ENCODE assay signal across 18 cellular contexts in the genomic region with DNA sequence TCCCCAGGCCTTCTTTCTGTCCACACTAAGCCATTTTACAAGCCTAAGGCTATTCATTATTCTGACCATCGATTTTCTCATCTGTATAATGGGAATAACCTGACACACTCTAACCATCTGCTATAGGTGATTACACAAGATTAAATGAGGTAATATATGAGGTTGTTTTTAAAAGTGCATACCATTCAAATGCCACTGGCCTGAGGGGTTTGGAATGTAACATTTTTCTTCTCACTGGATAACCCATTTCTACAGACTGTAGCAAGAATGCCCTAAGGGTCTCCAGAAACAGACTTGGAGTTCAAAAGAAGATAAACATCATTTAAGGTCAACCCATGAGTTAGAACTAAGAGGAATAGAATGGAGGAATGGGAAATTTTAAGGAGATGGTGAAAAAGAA.
"Had no signal": no experiment of that assay in that cellular context is flagged by ENCODE, and none has a peak within 500 bp of the region (broad histone marks: within the 10 kb centered on the region; RNA-seq: fewer than 3 reads in every experiment).

No MANE protein-coding gene starts in this region.

- H3K36me3 ChIP-seq: cardiac muscle cell, heart right ventricle, lower lobe of right lung, tibial nerve had no signal

- H3K27ac ChIP-seq: cardiac muscle cell, dorsolateral prefrontal cortex, heart right ventricle, lower lobe of right lung, parathyroid adenoma, tibial nerve had no signal

- H3K4me3 ChIP-seq: cardiac muscle cell, dorsolateral prefrontal cortex, heart right ventricle, lower lobe of right lung, mucosa of descending colon, tibial nerve had no signal

- H3K27me3 ChIP-seq: cardiac muscle cell, tibial nerve had no signal

- H3K9ac ChIP-seq: parathyroid adenoma had no signal

- H3K36me3 Mint-ChIP-seq: activated naive CD4-positive, alpha-beta T cell treated with anti-CD3 and anti-CD28 coated beads, Interleukin-2, amount 10 ng/mL, durations not matched to agents 7 days and 5 days; naive thymus-derived CD8-positive, alpha-beta T cell; WTC11 had no signal

- H2AFZ ChIP-seq: parathyroid adenoma had no signal

- H3K4me3 Mint-ChIP-seq: activated CD4-positive, alpha-beta memory T cell treated with anti-CD3 and anti-CD28 coated beads, Interleukin-2, amount 10 ng/mL, durations not matched to agents 7 days and 5 days; activated naive CD4-positive, alpha-beta T cell treated with anti-CD3 and anti-CD28 coated beads, Interleukin-2, amount 10 ng/mL, durations not matched to agents 7 days and 5 days; activated T-cell treated with anti-CD3 and anti-CD28 coated beads, Interleukin-2, amount 50 U/mL, for 24 hours; naive thymus-derived CD8-positive, alpha-beta T cell; WTC11 had no signal

- DNase-seq: activated CD4-positive, alpha-beta memory T cell treated with anti-CD3 and anti-CD28 coated beads, Interleukin-2, amount 10 ng/mL, durations not matched to agents 7 days and 5 days; activated CD4-positive, alpha-beta T cell treated with anti-CD3 and anti-CD28 coated beads for 4 hours; activated naive CD4-positive, alpha-beta T cell treated with anti-CD3 and anti-CD28 coated beads, Interleukin-2, amount 10 ng/mL, durations not matched to agents 7 days and 5 days; activated T-cell treated with anti-CD3 and anti-CD28 coated beads, Interleukin-2, amount 50 U/mL, for 24 hours; dorsolateral prefrontal cortex; heart right ventricle; left colon; lower lobe of right lung; mucosa of descending colon; naive thymus-derived CD8-positive, alpha-beta T cell; retina; stimulated activated CD4-positive, alpha-beta T cell treated with anti-CD3 and anti-CD28 coated beads, Interleukin-2, amount 100 ng/mL, for 48 hours; stimulated activated naive CD4-positive, alpha-beta T cell; T-helper 2 cell had no signal

- ATAC-seq: heart right ventricle; left colon; lower lobe of right lung; mucosa of descending colon; naive thymus-derived CD8-positive, alpha-beta T cell had no signal

- H3K9me3 Mint-ChIP-seq: activated CD4-positive, alpha-beta memory T cell treated with anti-CD3 and anti-CD28 coated beads, Interleukin-2, amount 10 ng/mL, durations not matched to agents 7 days and 5 days; activated naive CD4-positive, alpha-beta T cell treated with anti-CD3 and anti-CD28 coated beads, Interleukin-2, amount 10 ng/mL, durations not matched to agents 7 days and 5 days; activated T-cell treated with anti-CD3 and anti-CD28 coated beads, Interleukin-2, amount 50 U/mL, for 24 hours; WTC11 had no signal

- H3K4me1 ChIP-seq: heart right ventricle, lower lobe of right lung, parathyroid adenoma, tibial nerve had no signal

- H3K27ac Mint-ChIP-seq: activated CD4-positive, alpha-beta memory T cell treated with anti-CD3 and anti-CD28 coated beads, Interleukin-2, amount 10 ng/mL, durations not matched to agents 7 days and 5 days; activated naive CD4-positive, alpha-beta T cell treated with anti-CD3 and anti-CD28 coated beads, Interleukin-2, amount 10 ng/mL, durations not matched to agents 7 days and 5 days; activated T-cell treated with anti-CD3 and anti-CD28 coated beads, Interleukin-2, amount 50 U/mL, for 24 hours; naive thymus-derived CD8-positive, alpha-beta T cell; WTC11 had no signal

- H3K27me3 Mint-ChIP-seq: activated naive CD4-positive, alpha-beta T cell treated with anti-CD3 and anti-CD28 coated beads, Interleukin-2, amount 10 ng/mL, durations not matched to agents 7 days and 5 days; activated T-cell treated with anti-CD3 and anti-CD28 coated beads, Interleukin-2, amount 50 U/mL, for 24 hours; naive thymus-derived CD8-positive, alpha-beta T cell had no signal

- H3K9me3 ChIP-seq: heart right ventricle, lower lobe of right lung, mucosa of descending colon, tibial nerve had no signal

- H3K4me1 Mint-ChIP-seq: activated CD4-positive, alpha-beta memory T cell treated with anti-CD3 and anti-CD28 coated beads, Interleukin-2, amount 10 ng/mL, durations not matched to agents 7 days and 5 days; activated naive CD4-positive, alpha-beta T cell treated with anti-CD3 and anti-CD28 coated beads, Interleukin-2, amount 10 ng/mL, durations not matched to agents 7 days and 5 days; naive thymus-derived CD8-positive, alpha-beta T cell had no signal

- H3K79me2 ChIP-seq: parathyroid adenoma had no signal
